Comparison of ENCODE assay signal across 28 cellular contexts in the genomic region with DNA sequence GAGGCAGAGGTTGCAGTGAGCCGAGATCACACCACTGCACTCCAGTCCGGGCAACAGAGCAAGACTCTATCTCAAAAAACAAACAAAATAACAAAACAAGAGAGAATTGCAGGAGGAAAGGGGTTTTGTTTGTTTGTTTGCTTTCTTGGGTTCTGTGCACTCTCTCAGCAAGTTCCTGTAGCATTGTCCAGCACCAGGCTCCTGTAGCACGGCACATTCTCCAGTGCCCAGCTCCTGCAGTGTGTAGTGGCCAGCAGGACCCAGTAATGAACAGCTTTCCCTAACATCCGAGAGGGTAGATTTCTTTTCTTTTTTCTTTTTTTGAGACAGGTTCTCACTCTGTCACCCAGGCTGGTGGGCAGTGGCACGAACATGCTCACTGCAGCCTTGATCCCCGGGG.
"Had no signal": no experiment of that assay in that cellular context is flagged by ENCODE, and none has a peak within 500 bp of the region (broad histone marks: within the 10 kb centered on the region; RNA-seq: fewer than 3 reads in every experiment).

No MANE protein-coding gene starts in this region.

- H3K4me3 Mint-ChIP-seq: activated CD8-positive, alpha-beta memory T cell treated with anti-CD3 and anti-CD28 coated beads, Interleukin-2, amount 10 ng/mL, durations not matched to agents 7 days and 5 days; activated CD8-positive, alpha-beta T cell treated with anti-CD3 and anti-CD28 coated beads, Interleukin-2, amount 10 ng/mL, durations not matched to agents 7 days and 5 days; endodermal cell; natural killer cell treated with Interleukin-12 subunit alpha and Interleukin-12 subunit beta and Interleukin-15 and Interleukin-18, amount 100 ng/mL, for 72 hours; stimulated activated effector memory CD8-positive, alpha-beta T cell treated with anti-CD3 and anti-CD28 coated beads, Interleukin-12 subunit alpha, Interleukin-12 subunit beta, amount 100 ng/mL, for 72 hours; stimulated activated naive CD8-positive, alpha-beta T cell treated with anti-CD3 and anti-CD28 coated beads, Interleukin-15, amount 100 ng/mL, for 72 hours; T-helper 17 cell had no signal

- H3K27me3 Mint-ChIP-seq: activated CD8-positive, alpha-beta memory T cell treated with anti-CD3 and anti-CD28 coated beads, Interleukin-2, amount 10 ng/mL, durations not matched to agents 7 days and 5 days; stimulated activated naive CD8-positive, alpha-beta T cell treated with anti-CD3 and anti-CD28 coated beads, Interleukin-15, amount 100 ng/mL, for 72 hours; T-helper 17 cell had no signal

- H3K36me3 ChIP-seq: breast epithelium, left ventricle myocardium inferior, sigmoid colon, thyroid gland, upper lobe of right lung, WERI-Rb-1 had no signal

- H3K4me1 ChIP-seq: breast epithelium, left ventricle myocardium inferior, sigmoid colon, thyroid gland, upper lobe of right lung had no signal

- H3K4me1 Mint-ChIP-seq: activated CD8-positive, alpha-beta memory T cell treated with anti-CD3 and anti-CD28 coated beads, Interleukin-2, amount 10 ng/mL, durations not matched to agents 7 days and 5 days; stimulated activated effector memory CD8-positive, alpha-beta T cell treated with anti-CD3 and anti-CD28 coated beads, Interleukin-12 subunit alpha, Interleukin-12 subunit beta, amount 100 ng/mL, for 72 hours; stimulated activated naive CD8-positive, alpha-beta T cell treated with anti-CD3 and anti-CD28 coated beads, Interleukin-15, amount 100 ng/mL, for 72 hours; T-helper 17 cell had no signal

- H3K27ac Mint-ChIP-seq: activated CD8-positive, alpha-beta memory T cell treated with anti-CD3 and anti-CD28 coated beads, Interleukin-2, amount 10 ng/mL, durations not matched to agents 7 days and 5 days; activated CD8-positive, alpha-beta T cell treated with anti-CD3 and anti-CD28 coated beads, Interleukin-2, amount 10 ng/mL, durations not matched to agents 7 days and 5 days; activated naive CD4-positive, alpha-beta T cell treated with anti-CD3 and anti-CD28 coated beads, Interleukin-2, amount 50 U/mL, for 72 hours; endodermal cell; natural killer cell treated with Interleukin-12 subunit alpha and Interleukin-12 subunit beta and Interleukin-15 and Interleukin-18, amount 100 ng/mL, for 72 hours; stimulated activated effector memory CD8-positive, alpha-beta T cell treated with anti-CD3 and anti-CD28 coated beads, Interleukin-12 subunit alpha, Interleukin-12 subunit beta, amount 100 ng/mL, for 72 hours; stimulated activated naive CD8-positive, alpha-beta T cell treated with anti-CD3 and anti-CD28 coated beads, Interleukin-15, amount 100 ng/mL, for 72 hours; T-helper 17 cell had no signal

- H3K4me3 ChIP-seq: breast epithelium, left ventricle myocardium inferior, mucosa of descending colon, sigmoid colon, thyroid gland, upper lobe of right lung had no signal

- H3K27me3 ChIP-seq: sigmoid colon, thyroid gland, upper lobe of right lung had no signal

- H3K9me3 Mint-ChIP-seq: activated naive CD4-positive, alpha-beta T cell treated with anti-CD3 and anti-CD28 coated beads, Interleukin-2, amount 50 U/mL, for 72 hours; natural killer cell treated with Interleukin-12 subunit alpha and Interleukin-12 subunit beta and Interleukin-15 and Interleukin-18, amount 100 ng/mL, for 72 hours; stimulated activated effector memory CD8-positive, alpha-beta T cell treated with anti-CD3 and anti-CD28 coated beads, Interleukin-12 subunit alpha, Interleukin-12 subunit beta, amount 100 ng/mL, for 72 hours; stimulated activated naive CD8-positive, alpha-beta T cell treated with anti-CD3 and anti-CD28 coated beads, Interleukin-15, amount 100 ng/mL, for 72 hours had no signal

- DNase-seq: activated CD4-positive, alpha-beta T cell treated with anti-CD3 and anti-CD28 coated beads, Interleukin-2, amount 50 U/mL, for 1 hour; activated CD8-positive, alpha-beta memory T cell treated with anti-CD3 and anti-CD28 coated beads, Interleukin-2, amount 10 ng/mL, durations not matched to agents 7 days and 5 days; activated CD8-positive, alpha-beta T cell treated with anti-CD3 and anti-CD28 coated beads, Interleukin-2, amount 10 ng/mL, durations not matched to agents 7 days and 5 days; activated naive CD4-positive, alpha-beta T cell; activated T-cell treated with anti-CD3 and anti-CD28 coated beads, Interleukin-2, amount 50 U/mL, for 48 hours; central memory CD4-positive, alpha-beta T cell; endodermal cell; foreskin fibroblast; head of caudate nucleus; hypothalamus; left ventricle myocardium inferior; mucosa of descending colon; sigmoid colon; small intestine; stimulated activated CD4-positive, alpha-beta T cell treated with anti-CD3 and anti-CD28 coated beads, Interleukin-4, amount 100 ng/mL, for 24 hours; stimulated activated naive CD8-positive, alpha-beta T cell treated with anti-CD3 and anti-CD28 coated beads, Interleukin-15, amount 100 ng/mL, for 72 hours; substantia nigra; T-helper 17 cell; T1000; thyroid gland; upper lobe of right lung; WERI-Rb-1 had no signal

- H3K36me3 Mint-ChIP-seq: activated CD8-positive, alpha-beta memory T cell treated with anti-CD3 and anti-CD28 coated beads, Interleukin-2, amount 10 ng/mL, durations not matched to agents 7 days and 5 days; activated naive CD4-positive, alpha-beta T cell treated with anti-CD3 and anti-CD28 coated beads, Interleukin-2, amount 50 U/mL, for 72 hours; natural killer cell treated with Interleukin-12 subunit alpha and Interleukin-12 subunit beta and Interleukin-15 and Interleukin-18, amount 100 ng/mL, for 72 hours; stimulated activated effector memory CD8-positive, alpha-beta T cell treated with anti-CD3 and anti-CD28 coated beads, Interleukin-12 subunit alpha, Interleukin-12 subunit beta, amount 100 ng/mL, for 72 hours had no signal

- H3K27ac ChIP-seq: breast epithelium, left ventricle myocardium inferior, sigmoid colon, thyroid gland, upper lobe of right lung, WERI-Rb-1 had no signal

- FAIRE-seq: islet of Langerhans had no signal

- ATAC-seq: activated CD8-positive, alpha-beta memory T cell treated with anti-CD3 and anti-CD28 coated beads, Interleukin-2, amount 10 ng/mL, durations not matched to agents 7 days and 5 days; activated CD8-positive, alpha-beta T cell treated with anti-CD3 and anti-CD28 coated beads, Interleukin-2, amount 10 ng/mL, durations not matched to agents 7 days and 5 days; activated naive CD4-positive, alpha-beta T cell treated with anti-CD3 and anti-CD28 coated beads, Interleukin-2, amount 50 U/mL, for 72 hours; esophagus mucosa; natural killer cell treated with Interleukin-12 subunit alpha and Interleukin-12 subunit beta and Interleukin-15 and Interleukin-18, amount 100 ng/mL, for 72 hours; stimulated activated effector memory CD8-positive, alpha-beta T cell treated with anti-CD3 and anti-CD28 coated beads, Interleukin-12 subunit alpha, Interleukin-12 subunit beta, amount 100 ng/mL, for 72 hours; stimulated activated naive CD8-positive, alpha-beta T cell treated with anti-CD3 and anti-CD28 coated beads, Interleukin-15, amount 100 ng/mL, for 72 hours; T-helper 17 cell; upper lobe of right lung had no signal

- H3K9me3 ChIP-seq: breast epithelium, left ventricle myocardium inferior, mucosa of descending colon, sigmoid colon, thyroid gland, upper lobe of right lung had no signal
